20 cellular contexts compared by ENCODE assay signal in genomic region chr3:168123211-168124173, GRCh38. TPM values are rescaled to one million over a fixed set of nuclear protein-coding genes. Genes with fewer than 3 reads are reported as not detected.
A peak's percentile ranks its signal among the peaks of the same experiment; 100 is the strongest.
DNase-seq lines count a peak whose midpoint lies in the region; ATAC-seq and TF ChIP-seq lines count a peak whose summit lies in the region.
"Had no signal": no experiment of that assay in that cellular context is flagged by ENCODE, and none has a peak within 500 bp of the region (broad histone marks: within the 10 kb centered on the region; RNA-seq: fewer than 3 reads in every experiment).

No MANE protein-coding gene starts in this region.

- peak; percentile 58 for ATAC-seq in body of pancreas
- ATAC-seq in left ventricle myocardium superior = peak; percentile 65
- ATAC-seq in T-cell (replicated peaks in 1 of 4) = no peak
- ATAC-seq: stimulated activated effector memory CD8-positive, alpha-beta T cell treated with anti-CD3 and anti-CD28 coated beads, Interleukin-12 subunit alpha, Interleukin-12 subunit beta, amount 100 ng/mL, for 72 hours; upper lobe of right lung had no signal

- peaks cover 0 to 9% (median 4%) of the 10 kb centered on the region in 3 donors for H3K9me3 Mint-ChIP-seq in T-cell
- H3K9me3 Mint-ChIP-seq: stimulated activated effector memory CD8-positive, alpha-beta T cell treated with anti-CD3 and anti-CD28 coated beads, Interleukin-12 subunit alpha, Interleukin-12 subunit beta, amount 100 ng/mL, for 72 hours had no signal

- TF ChIP-seq EP300 in stomach (IDR thresholded peaks at IDR 0.05) = no peak

- H3K27ac ChIP-seq in body of pancreas (peak overlapping the region in 1 of 4 donors; percentile 4), stomach (peak overlapping the region in 3 of 5 donors; percentile 13 to 33 (median 32)), spleen (no peak overlapping the region)
- H3K27ac ChIP-seq: breast epithelium, PC-9, SK-N-MC, upper lobe of right lung had no signal

- no peaks in the 10 kb centered on the region for H3K36me3 Mint-ChIP-seq in T-cell
- H3K36me3 Mint-ChIP-seq: naive B cell; stimulated activated effector memory CD8-positive, alpha-beta T cell treated with anti-CD3 and anti-CD28 coated beads, Interleukin-12 subunit alpha, Interleukin-12 subunit beta, amount 100 ng/mL, for 72 hours had no signal

- no peaks in the 10 kb centered on the region for H3K27me3 Mint-ChIP-seq in T-cell
- H3K27me3 Mint-ChIP-seq: activated CD4-positive, alpha-beta T cell treated with anti-CD3 and anti-CD28 coated beads, Interleukin-2, amount 10 ng/mL, durations not matched to agents 7 days and 5 days had no signal

- H3K4me1 ChIP-seq in body of pancreas (peaks cover 13% of the 10 kb centered on the region), stomach (peaks cover 0 to 35% (median 17%) of the 10 kb centered on the region in 4 donors), spleen (peaks cover 0 to 4% (median 0%) of the 10 kb centered on the region in 6 donors)
- H3K4me1 ChIP-seq: breast epithelium had no signal

- no peaks in the 10 kb centered on the region for H3K4me1 Mint-ChIP-seq in T-cell
- H3K4me1 Mint-ChIP-seq: activated CD4-positive, alpha-beta T cell treated with anti-CD3 and anti-CD28 coated beads, Interleukin-2, amount 10 ng/mL, durations not matched to agents 7 days and 5 days; naive B cell; stimulated activated effector memory CD8-positive, alpha-beta T cell treated with anti-CD3 and anti-CD28 coated beads, Interleukin-12 subunit alpha, Interleukin-12 subunit beta, amount 100 ng/mL, for 72 hours had no signal

- H3K9me3 ChIP-seq in body of pancreas = no peaks in the 10 kb centered on the region
- H3K9me3 ChIP-seq in stomach = no peaks in the 10 kb centered on the region
- peaks cover 0 to 19% (median 0%) of the 10 kb centered on the region in 8 donors for H3K9me3 ChIP-seq in spleen
- H3K9me3 ChIP-seq: upper lobe of right lung had no signal

- TF ChIP-seq CTCF in body of pancreas (IDR thresholded peaks at IDR 0.05) (no peak), stomach (IDR thresholded peaks at IDR 0.05) (no peak), spleen (IDR thresholded peaks at IDR 0.05 in 8 of 11, conservative IDR thresholded peaks at IDR 0.05 in 3 of 11) (no peak)

- TF ChIP-seq POLR2A in body of pancreas (IDR thresholded peaks at IDR 0.05) (no peak), stomach (IDR thresholded peaks at IDR 0.05) (no peak), spleen (IDR thresholded peaks at IDR 0.05) (no peak)

- 25 to 26% methylated on average over 6 of the region's 6 CpGs for WGBS in body of pancreas, 2 donors
- WGBS in stomach, 5 donors = 19 to 44% (median 27%) methylated on average over 6 of the region's 6 CpGs
- 76 to 91% (median 84%) methylated on average over 6 of the region's 6 CpGs for WGBS in spleen, 5 donors

- CTCF ChIA-PET in T-cell (lab: Charles Lee) = no interaction called here

- no peak overlapping the region for H3K27ac Mint-ChIP-seq in T-cell
- H3K27ac Mint-ChIP-seq: activated CD4-positive, alpha-beta T cell treated with anti-CD3 and anti-CD28 coated beads, Interleukin-2, amount 10 ng/mL, durations not matched to agents 7 days and 5 days; naive B cell; stimulated activated effector memory CD8-positive, alpha-beta T cell treated with anti-CD3 and anti-CD28 coated beads, Interleukin-12 subunit alpha, Interleukin-12 subunit beta, amount 100 ng/mL, for 72 hours had no signal

- DNase-seq in NCI-H69 (lab: John Stamatoyannopoulos, UW) (peak; percentile 57), body of pancreas (no peak), left ventricle myocardium superior (no peak), stomach (no peak), spleen (no peak), SKM-1 (lab: John Stamatoyannopoulos, UW; ENCODE audit: unreplicated experiment) (no peak), T-cell (no peak), amniotic stem cell (lab: John Stamatoyannopoulos, UW) (no peak)
- DNase-seq: activated CD4-positive, alpha-beta T cell treated with anti-CD3 and anti-CD28 coated beads, Interleukin-2, amount 10 ng/mL, durations not matched to agents 7 days and 5 days; activated naive CD4-positive, alpha-beta T cell treated with Interleukin-2 at 50 U/mL for 16 hours; activated T-cell treated with anti-CD3 and anti-CD28 coated beads for 4 hours; effector CD8-positive, alpha-beta T cell; GF-D8; naive B cell; NCI-H524; PC-9; upper lobe of right lung had no signal

- intact Hi-C loops in body of pancreas (cut with DNase I) (no loop called here), left ventricle myocardium superior (cut with micrococcal nuclease) (no loop called here), stomach (cut with DNase I; ENCODE audit: low total_unique reads) (no loop called here), spleen (cut with DNase I; ENCODE audit: low total_unique reads) (no loop called here)

- no peak overlapping the region for H3K4me3 ChIP-seq in body of pancreas
- no peak overlapping the region for H3K4me3 ChIP-seq in stomach
- no peak overlapping the region for H3K4me3 ChIP-seq in spleen
- H3K4me3 ChIP-seq: breast epithelium, PC-9, SK-N-MC, upper lobe of right lung had no signal

- no peaks in the 10 kb centered on the region for H3K36me3 ChIP-seq in body of pancreas (replicated peaks in 1 of 2; ENCODE audit: insufficient read depth in 1 of 2, low read depth in 2 of 2)
- no peaks in the 10 kb centered on the region for H3K36me3 ChIP-seq in stomach
- no peaks in the 10 kb centered on the region for H3K36me3 ChIP-seq in spleen
- H3K36me3 ChIP-seq: breast epithelium, upper lobe of right lung had no signal

- H3K27me3 ChIP-seq in body of pancreas (no peaks in the 10 kb centered on the region), stomach (no peaks in the 10 kb centered on the region), spleen (replicated peaks in 1 of 7) (peaks cover 0 to 6% (median 0%) of the 10 kb centered on the region in 7 donors)
- H3K27me3 ChIP-seq: breast epithelium, upper lobe of right lung had no signal

- no peak overlapping the region for H3K4me3 Mint-ChIP-seq in T-cell
- H3K4me3 Mint-ChIP-seq: activated CD4-positive, alpha-beta T cell treated with anti-CD3 and anti-CD28 coated beads, Interleukin-2, amount 10 ng/mL, durations not matched to agents 7 days and 5 days; naive B cell; stimulated activated effector memory CD8-positive, alpha-beta T cell treated with anti-CD3 and anti-CD28 coated beads, Interleukin-12 subunit alpha, Interleukin-12 subunit beta, amount 100 ng/mL, for 72 hours had no signal

- POLR2A ChIA-PET in T-cell (lab: Charles Lee) = interaction anchor here in 1 of 2 donors (0.6 kb wide), 1 partner anchor 668 kb away, joined by 5 read pairs; no protein-coding TSS in a partner anchor

RNA-seq across cellular contexts. Expression of gene GOLIM4, which starts 27.8 kb away (rescaled TPM):
- total RNA-seq in body of pancreas (10 to 100 TPM; 21.0 to 32.6 TPM), left ventricle myocardium superior (63.2 TPM), stomach (100 to 1,000 TPM in 1 of 5 donors, 10 to 100 TPM in 4; 23.7 to 102 (median 44.4) TPM), spleen (10 to 100 TPM; 19.7 to 44.8 (median 33.7) TPM), T-cell (1 to 10 TPM in 2 of 5 donors, under 1 TPM in 3; 0.49 to 1.5 (median 0.96) TPM)
- polyA plus RNA-seq in stomach (10 to 100 TPM in 1 of 3 donors, 1 to 10 TPM in 2; 7.6 to 11.7 (median 9.0) TPM), spleen (1 to 10 TPM; 5.5 to 8.1 (median 5.9) TPM)

Comparison
In these comparisons a context has a peak if more than half of its experiments do, and no peak if none do; other contexts are left out.
1. ATAC-seq: peak in body of pancreas (single experiment) and left ventricle myocardium superior (single experiment); none in T-cell (0 of 4).
2. H3K27ac ChIP-seq: peak in stomach (3 of 5); none in spleen (0 of 8).
3. RNA of gene GOLIM4, which starts 27.8 kb away (total RNA-seq): 63.2 TPM in left ventricle myocardium superior (single experiment), 23.7 to 102 TPM in stomach, 19.7 to 44.8 TPM in spleen and 21.0 to 32.6 TPM in body of pancreas; 0.49 to 1.5 TPM in T-cell; every median in the first group is over 4 times any median in the second.